In genomic region chr4:184748251-184748652, GRCh38 we compare ENCODE assay signal across 13 cellular contexts. TPM values are rescaled to one million over a fixed set of nuclear protein-coding genes. Genes with fewer than 3 reads are reported as not detected.
DNase-seq lines count a peak whose midpoint lies in the region; ATAC-seq, FAIRE-seq and TF ChIP-seq lines count a peak whose summit lies in the region.
"Had no signal": no experiment of that assay in that cellular context is flagged by ENCODE, and none has a peak within 500 bp of the region (broad histone marks: within the 10 kb centered on the region; RNA-seq: fewer than 3 reads in every experiment).

No MANE protein-coding gene starts in this region.

- H3K4me3 ChIP-seq in bronchial epithelial cell (ENCODE audit: low read depth, low read length) (no peak overlapping the region), keratinocyte (ENCODE audit: control insufficient read depth in 2 of 3, extremely low read depth in 1 of 3, insufficient read depth in 2 of 3, low read depth in 1 of 3, low read length in 3 of 3) (no peak overlapping the region), smooth muscle cell (no peak overlapping the region)
- H3K4me3 ChIP-seq: BLaER1 had no signal

- H3K9ac ChIP-seq in keratinocyte (ENCODE audit: control insufficient read depth, extremely low read depth, insufficient read depth, low read length) (peak overlapping the region; percentile 20), smooth muscle cell (ENCODE audit: low read depth) (no peak overlapping the region)
- H3K9ac ChIP-seq: BLaER1 had no signal

- H3K9me1 ChIP-seq in keratinocyte (ENCODE audit: control insufficient read depth, extremely low read depth, insufficient read depth, low read length): no peaks in the 10 kb centered on the region

- H3K9me3 ChIP-seq in keratinocyte (ENCODE audit: control insufficient read depth, low read depth, low read length): no peaks in the 10 kb centered on the region
- H3K9me3 ChIP-seq in smooth muscle cell (replicated peaks; ENCODE audit: low read depth): no peaks in the 10 kb centered on the region
- H3K9me3 ChIP-seq: BLaER1 had no signal

- H3K4me1 ChIP-seq in keratinocyte (ENCODE audit: control insufficient read depth, extremely low read depth, insufficient read depth, low read length) (peaks cover 35% of the 10 kb centered on the region), smooth muscle cell (ENCODE audit: low read depth) (peaks cover 8% of the 10 kb centered on the region)

- H3K79me2 ChIP-seq in keratinocyte (ENCODE audit: control insufficient read depth, insufficient read depth, low read length): no peaks in the 10 kb centered on the region
- H3K79me2 ChIP-seq in smooth muscle cell (ENCODE audit: low read depth): no peaks in the 10 kb centered on the region

- DNase-seq in HUDEP-2 (lab: John Stamatoyannopoulos, UW; ENCODE audit: unreplicated experiment in 76 of 76) (peak in 69 of 76 experiments; percentile 3 to 75 (median 39)), bronchial epithelial cell (ENCODE audit: low read depth) (peak; percentile 88), keratinocyte (ENCODE audit: low read depth, low spot score) (no peak), smooth muscle cell (lab: John Stamatoyannopoulos, UW; ENCODE audit: unreplicated experiment) (no peak), SKM-1 (lab: John Stamatoyannopoulos, UW; ENCODE audit: unreplicated experiment) (no peak)
- DNase-seq: activated CD4-positive, alpha-beta T cell treated with anti-CD3 and anti-CD28 coated beads, Interleukin-2, amount 50 U/mL, for 4 hours; activated naive CD8-positive, alpha-beta T cell treated with anti-CD3 and anti-CD28 coated beads for 36 hours; glutamatergic neuron had no signal

- ATAC-seq in GM21529 (IDR thresholded peaks at IDR 0.05; ENCODE audit: unreplicated experiment): no peak
- no peak for ATAC-seq in HG02938 (IDR thresholded peaks at IDR 0.05; ENCODE audit: unreplicated experiment)
- no peak for ATAC-seq in GM19463 (IDR thresholded peaks at IDR 0.05; ENCODE audit: unreplicated experiment)

- H3F3A ChIP-seq in smooth muscle cell (ENCODE audit: low read depth): no peaks in the 10 kb centered on the region

- H3K36me3 ChIP-seq in bronchial epithelial cell (ENCODE audit: control insufficient read depth, insufficient read depth, low read length) (no peaks in the 10 kb centered on the region), keratinocyte (ENCODE audit: control insufficient read depth in 2 of 2, extremely low read depth in 1 of 2, insufficient read depth in 2 of 2, low read length in 2 of 2) (peaks cover 0 to 2% of the 10 kb centered on the region in 2 experiments), smooth muscle cell (ENCODE audit: low read depth) (no peaks in the 10 kb centered on the region)
- H3K36me3 ChIP-seq: BLaER1 had no signal

- dilution Hi-C loops in keratinocyte (cut with MboI; ENCODE audit: extremely low pct_ligation_motif_present, low sequenced_read_pairs): no loop called here

- peak overlapping the region; percentile 41 for H2AFZ ChIP-seq in keratinocyte (ENCODE audit: control insufficient read depth, low read length)
- no peak overlapping the region for H2AFZ ChIP-seq in smooth muscle cell (ENCODE audit: low read depth)

- H3K4me2 ChIP-seq in keratinocyte (ENCODE audit: control insufficient read depth, extremely low read depth, insufficient read depth, low read depth, low read length): peak overlapping the region; percentile 3
- H3K4me2 ChIP-seq in smooth muscle cell: no peak overlapping the region
- H3K4me2 ChIP-seq: BLaER1 had no signal

- 57% methylated on average over 8 of the region's 8 CpGs for WGBS in smooth muscle cell (ENCODE audit: low lambda C conversion rate)

- H4K20me1 ChIP-seq in keratinocyte (ENCODE audit: control insufficient read depth, extremely low read depth, insufficient read depth, low read length) (no peaks in the 10 kb centered on the region), smooth muscle cell (ENCODE audit: low read depth) (no peaks in the 10 kb centered on the region)
- H4K20me1 ChIP-seq: BLaER1 had no signal

- peak; percentile 92 for FAIRE-seq in bronchial epithelial cell (lab: Jason Lieb, UNC)
- FAIRE-seq in keratinocyte (lab: Jason Lieb, UNC): peak; percentile 98
- FAIRE-seq: colon had no signal

- H3K27me3 ChIP-seq in bronchial epithelial cell (ENCODE audit: control insufficient read depth, insufficient read depth, low read length) (no peaks in the 10 kb centered on the region), keratinocyte (ENCODE audit: control insufficient read depth, extremely low read depth, insufficient read depth, low read length) (no peaks in the 10 kb centered on the region), smooth muscle cell (ENCODE audit: low read depth) (no peaks in the 10 kb centered on the region)
- H3K27me3 ChIP-seq: BLaER1 had no signal

- TF ChIP-seq CTCF in bronchial epithelial cell (IDR thresholded peaks at IDR 0.05; ENCODE audit: insufficient read depth, low read length, severe bottlenecking) (no peak), keratinocyte (optimal IDR thresholded peaks at IDR 0.05 in 1 of 3, IDR thresholded peaks at IDR 0.05 in 1 of 3, conservative IDR thresholded peaks at IDR 0.05 in 1 of 3; ENCODE audit: extremely low read depth in 1 of 3, insufficient read depth in 2 of 3, low read length in 3 of 3) (no peak), smooth muscle cell (IDR thresholded peaks at IDR 0.05; ENCODE audit: borderline replicate concordance, insufficient read depth, poor library complexity, severe bottlenecking) (no peak)

- H3K27ac ChIP-seq in keratinocyte (ENCODE audit: control insufficient read depth, insufficient read depth, low read length) (peak overlapping the region; percentile 15), smooth muscle cell (ENCODE audit: low read depth) (peak overlapping the region; percentile 67)
- H3K27ac ChIP-seq: BLaER1 had no signal

RNA-seq across cellular contexts. Expression of gene CENPU, which starts 14.4 kb away (rescaled TPM):
- total RNA-seq in bronchial epithelial cell: 1.9 and 2.1 TPM in 2 replicates
- polyA plus RNA-seq in keratinocyte: 3.3 to 12.5 TPM (median 7.9 TPM) in 3 replicates
- 5.9 TPM for polyA plus RNA-seq in keratinocyte (2011; ENCODE audit: low read depth)
- 2.7 and 5.8 TPM in 2 replicates for polyA plus RNA-seq in keratinocyte (2011; cell fraction: cytosol; rRNA removed)
- 3.9 and 4.7 TPM in 2 replicates for polyA plus RNA-seq in keratinocyte (2011; cell fraction: nucleus; rRNA removed)
- 5.3 and 8.5 TPM in 2 replicates for polyA plus RNA-seq in keratinocyte (2012; ENCODE audit: low replicate concordance)
- 0.85 to 7.4 TPM in 2 of 3 replicates, not detected in the other for polyA minus RNA-seq in keratinocyte
- 1.2 TPM for polyA minus RNA-seq in keratinocyte (2011; cell fraction: cytosol; rRNA and poly(A)+ RNA removed)
- polyA minus RNA-seq in keratinocyte (2011; cell fraction: nucleus; rRNA and poly(A)+ RNA removed): 2.4 and 3.4 TPM in 2 replicates
- total RNA-seq in smooth muscle cell: 12.9 and 18.4 TPM in 2 replicates
- polyA plus RNA-seq in smooth muscle cell: 9.1 and 12.2 TPM in 2 replicates

Comparison
In these comparisons a context has a peak if more than half of its experiments do, and no peak if none do; other contexts are left out.
1. DNase-seq: peak in HUDEP-2 (69 of 76) and bronchial epithelial cell (single experiment); none in keratinocyte (single experiment), smooth muscle cell (single experiment) and SKM-1 (single experiment).